1 cellular context compared by ENCODE assay signal in the genomic region with DNA sequence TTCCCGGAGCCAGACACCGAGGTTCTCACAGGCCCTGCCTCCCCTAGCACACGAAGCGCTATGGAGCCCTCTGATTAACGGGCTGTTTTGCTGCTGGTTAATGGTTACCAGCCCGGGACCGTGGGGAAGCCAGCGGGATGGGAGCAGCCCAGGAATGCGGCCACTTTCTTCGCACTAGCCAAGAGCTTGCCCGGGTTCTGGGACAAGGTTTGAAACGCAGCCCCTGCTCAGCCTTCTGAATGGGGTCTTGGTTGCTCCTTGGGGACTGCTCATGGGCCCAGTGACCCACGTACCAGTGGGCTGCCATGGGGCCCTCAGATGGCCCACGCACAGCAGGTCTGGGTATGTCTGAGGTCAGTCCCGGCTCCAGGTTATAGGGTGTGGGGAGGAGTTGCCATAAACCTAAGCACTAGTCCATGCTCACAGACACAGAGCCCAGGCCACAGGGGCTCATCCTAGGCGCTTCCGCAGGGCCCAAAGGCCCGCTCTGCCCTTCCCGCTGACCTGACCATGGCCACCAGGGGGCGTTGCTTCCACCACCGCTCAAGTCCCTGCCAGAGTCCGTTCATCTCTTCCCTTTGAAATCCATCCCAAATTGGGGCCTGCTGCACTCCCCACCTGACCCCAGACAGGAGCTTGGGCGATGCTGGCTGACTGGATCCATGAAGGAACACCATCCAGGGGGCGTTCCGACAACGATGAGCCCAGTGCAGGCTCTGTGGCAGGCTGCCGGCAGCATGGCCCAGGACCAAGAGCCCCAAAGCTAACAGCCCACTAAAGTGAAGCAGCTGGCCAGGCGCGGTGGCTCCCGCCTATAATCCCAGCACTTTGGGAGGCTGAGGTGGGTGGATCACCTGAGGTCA.
A peak's percentile ranks its signal among the peaks of the same experiment; 100 is the strongest.
TF ChIP-seq lines count a peak whose summit lies in the region.

No MANE protein-coding gene starts in this region.

TF ChIP-seq in HepG2, 621 proteins besides CTCF, POLR2A, EP300 and RAD21 (continues in another document):
- TF ChIP-seq KDM6A (CRISPR knock-in tag; IDR thresholded peaks at IDR 0.05; ENCODE audit: low read depth) = no peak
- TF ChIP-seq HOXA3 (CRISPR knock-in tag; IDR thresholded peaks at IDR 0.05) = peak; percentile 45; the same call in 1 of the 2 replicates
- no peak for TF ChIP-seq ZKSCAN1 (IDR thresholded peaks at IDR 0.05; ENCODE audit: low read length)
- TF ChIP-seq CENPT (CRISPR knock-in tag; IDR thresholded peaks at IDR 0.05; ENCODE audit: low read depth) = no peak
- peak; percentile 40; the same call in 1 of the 2 replicates for TF ChIP-seq ZNF891 (CRISPR knock-in tag; IDR thresholded peaks at IDR 0.05)
- 0 out of 2 replicates have a peak, but pooled peaks have one; percentile 22 for TF ChIP-seq RARA (CRISPR knock-in tag; IDR thresholded peaks at IDR 0.05)
- no peak for TF ChIP-seq U2AF1 (optimal IDR thresholded peaks at IDR 0.05; ENCODE audit: low read depth, low read length)
- TF ChIP-seq SP4 (CRISPR knock-in tag; IDR thresholded peaks at IDR 0.05) = 0 out of 2 replicates have a peak, but pooled peaks have one; percentile 13
- 0 out of 2 replicates have a peak, but pooled peaks have one; percentile 26 for TF ChIP-seq DR1 (CRISPR knock-in tag; IDR thresholded peaks at IDR 0.05)
- no peak for TF ChIP-seq RFXANK (CRISPR knock-in tag; IDR thresholded peaks at IDR 0.05)
- no peak for TF ChIP-seq YEATS2 (CRISPR knock-in tag; IDR thresholded peaks at IDR 0.05; ENCODE audit: borderline replicate concordance)
- TF ChIP-seq GATA4 (IDR thresholded peaks at IDR 0.05; ENCODE audit: borderline replicate concordance, low read depth) = no peak
- no peak for TF ChIP-seq ZFP1 (CRISPR knock-in tag; IDR thresholded peaks at IDR 0.05)
- no peak for TF ChIP-seq ZNF124 (CRISPR knock-in tag; IDR thresholded peaks at IDR 0.05)
- TF ChIP-seq ZFP82 (CRISPR knock-in tag; IDR thresholded peaks at IDR 0.05; ENCODE audit: borderline replicate concordance) = no peak
- TF ChIP-seq, protein P1, sequence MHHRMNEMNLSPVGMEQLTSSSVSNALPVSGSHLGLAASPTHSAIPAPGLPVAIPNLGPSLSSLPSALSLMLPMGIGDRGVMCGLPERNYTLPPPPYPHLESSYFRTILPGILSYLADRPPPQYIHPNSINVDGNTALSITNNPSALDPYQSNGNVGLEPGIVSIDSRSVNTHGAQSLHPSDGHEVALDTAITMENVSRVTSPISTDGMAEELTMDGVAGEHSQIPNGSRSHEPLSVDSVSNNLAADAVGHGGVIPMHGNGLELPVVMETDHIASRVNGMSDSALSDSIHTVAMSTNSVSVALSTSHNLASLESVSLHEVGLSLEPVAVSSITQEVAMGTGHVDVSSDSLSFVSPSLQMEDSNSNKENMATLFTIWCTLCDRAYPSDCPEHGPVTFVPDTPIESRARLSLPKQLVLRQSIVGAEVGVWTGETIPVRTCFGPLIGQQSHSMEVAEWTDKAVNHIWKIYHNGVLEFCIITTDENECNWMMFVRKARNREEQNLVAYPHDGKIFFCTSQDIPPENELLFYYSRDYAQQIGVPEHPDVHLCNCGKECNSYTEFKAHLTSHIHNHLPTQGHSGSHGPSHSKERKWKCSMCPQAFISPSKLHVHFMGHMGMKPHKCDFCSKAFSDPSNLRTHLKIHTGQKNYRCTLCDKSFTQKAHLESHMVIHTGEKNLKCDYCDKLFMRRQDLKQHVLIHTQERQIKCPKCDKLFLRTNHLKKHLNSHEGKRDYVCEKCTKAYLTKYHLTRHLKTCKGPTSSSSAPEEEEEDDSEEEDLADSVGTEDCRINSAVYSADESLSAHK (CRISPR knock-in tag; IDR thresholded peaks at IDR 0.05; ENCODE audit: borderline replicate concordance) = no peak
- TF ChIP-seq ZNF839 (CRISPR knock-in tag; IDR thresholded peaks at IDR 0.05; ENCODE audit: borderline replicate concordance) = no peak
- no peak for TF ChIP-seq ZZZ3 (CRISPR knock-in tag; IDR thresholded peaks at IDR 0.05; ENCODE audit: borderline replicate concordance)
- no peak for TF ChIP-seq ZBTB2 (CRISPR knock-in tag; IDR thresholded peaks at IDR 0.05; ENCODE audit: low read depth)
- TF ChIP-seq ZNF788 (CRISPR knock-in tag; IDR thresholded peaks at IDR 0.05; ENCODE audit: borderline replicate concordance) = peak; percentile 76; the same call in 1 of the 2 replicates
- TF ChIP-seq, protein P2, sequence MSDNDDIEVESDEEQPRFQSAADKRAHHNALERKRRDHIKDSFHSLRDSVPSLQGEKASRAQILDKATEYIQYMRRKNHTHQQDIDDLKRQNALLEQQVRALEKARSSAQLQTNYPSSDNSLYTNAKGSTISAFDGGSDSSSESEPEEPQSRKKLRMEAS (IDR thresholded peaks at IDR 0.05) = peak; percentile 53
- TF ChIP-seq ZNF264 (CRISPR knock-in tag; IDR thresholded peaks at IDR 0.05) = no peak
- TF ChIP-seq ZNF672 (CRISPR knock-in tag; IDR thresholded peaks at IDR 0.05) = no peak
- TF ChIP-seq CEBPB (IDR thresholded peaks at IDR 0.05; ENCODE audit: borderline replicate concordance, low read depth, low read length) = no peak
- TF ChIP-seq KLF16 (CRISPR knock-in tag; IDR thresholded peaks at IDR 0.05) = no peak
- no peak for TF ChIP-seq ARHGAP35 (CRISPR knock-in tag; IDR thresholded peaks at IDR 0.05; ENCODE audit: borderline replicate concordance)
- TF ChIP-seq ARID3A (IDR thresholded peaks at IDR 0.05; ENCODE audit: low read depth, low read length) = no peak
- no peak for TF ChIP-seq ZNF225 (CRISPR knock-in tag; IDR thresholded peaks at IDR 0.05)
- TF ChIP-seq ZNF317 (CRISPR knock-in tag; IDR thresholded peaks at IDR 0.05) = no peak
- TF ChIP-seq ARNT (IDR thresholded peaks at IDR 0.05) = no peak
- TF ChIP-seq SKIL (CRISPR knock-in tag; IDR thresholded peaks at IDR 0.05; ENCODE audit: borderline replicate concordance) = no peak
- no peak for TF ChIP-seq ZSCAN30 (CRISPR knock-in tag; IDR thresholded peaks at IDR 0.05)
- no peak for TF ChIP-seq SNRNP70 (IDR thresholded peaks at IDR 0.05; ENCODE audit: low read depth, low read length)
- no peak for TF ChIP-seq ZBTB3 (CRISPR knock-in tag; IDR thresholded peaks at IDR 0.05; ENCODE audit: borderline replicate concordance, low read depth)
- TF ChIP-seq CREBL2 (CRISPR knock-in tag; IDR thresholded peaks at IDR 0.05; ENCODE audit: borderline replicate concordance) = peak; percentile 45; the same call in 1 of the 2 replicates
- TF ChIP-seq DMAP1 (CRISPR knock-in tag; IDR thresholded peaks at IDR 0.05) = peak; percentile 22; the same call in 1 of the 2 replicates
- no peak for TF ChIP-seq MED1 (CRISPR knock-in tag; IDR thresholded peaks at IDR 0.05)
- TF ChIP-seq HOXA9 (CRISPR knock-in tag; IDR thresholded peaks at IDR 0.05; ENCODE audit: borderline replicate concordance) = no peak
- TF ChIP-seq UBTF (CRISPR knock-in tag; IDR thresholded peaks at IDR 0.05) = peak; percentile 82
- TF ChIP-seq HMGXB4 (CRISPR knock-in tag; IDR thresholded peaks at IDR 0.05; ENCODE audit: borderline replicate concordance in 1 of 2, low read depth in 1 of 2) = peak in 1 of 2 experiments; percentile 51
- no peak for TF ChIP-seq ELF3 (CRISPR knock-in tag; IDR thresholded peaks at IDR 0.05)
- TF ChIP-seq NR2C2 (CRISPR knock-in tag; IDR thresholded peaks at IDR 0.05; ENCODE audit: borderline replicate concordance) = no peak
- no peak for TF ChIP-seq SOX6 (IDR thresholded peaks at IDR 0.05)
- peak; percentile 25; the same call in 1 of the 2 replicates for TF ChIP-seq SOX6 (CRISPR knock-in tag; IDR thresholded peaks at IDR 0.05)
- no peak for TF ChIP-seq SMAD3 (CRISPR knock-in tag; IDR thresholded peaks at IDR 0.05)
- TF ChIP-seq DDIT3 (CRISPR knock-in tag; IDR thresholded peaks at IDR 0.05) = no peak
- TF ChIP-seq NCOA1 (CRISPR knock-in tag; IDR thresholded peaks at IDR 0.05) = no peak; the same call in 1 of the 2 replicates
- TF ChIP-seq, protein P3, sequence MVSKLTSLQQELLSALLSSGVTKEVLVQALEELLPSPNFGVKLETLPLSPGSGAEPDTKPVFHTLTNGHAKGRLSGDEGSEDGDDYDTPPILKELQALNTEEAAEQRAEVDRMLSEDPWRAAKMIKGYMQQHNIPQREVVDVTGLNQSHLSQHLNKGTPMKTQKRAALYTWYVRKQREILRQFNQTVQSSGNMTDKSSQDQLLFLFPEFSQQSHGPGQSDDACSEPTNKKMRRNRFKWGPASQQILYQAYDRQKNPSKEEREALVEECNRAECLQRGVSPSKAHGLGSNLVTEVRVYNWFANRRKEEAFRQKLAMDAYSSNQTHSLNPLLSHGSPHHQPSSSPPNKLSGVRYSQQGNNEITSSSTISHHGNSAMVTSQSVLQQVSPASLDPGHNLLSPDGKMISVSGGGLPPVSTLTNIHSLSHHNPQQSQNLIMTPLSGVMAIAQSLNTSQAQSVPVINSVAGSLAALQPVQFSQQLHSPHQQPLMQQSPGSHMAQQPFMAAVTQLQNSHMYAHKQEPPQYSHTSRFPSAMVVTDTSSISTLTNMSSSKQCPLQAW (CRISPR knock-in tag; IDR thresholded peaks at IDR 0.05) = peak; percentile 79; the same call in 1 of the 2 replicates
- no peak for TF ChIP-seq CCDC6 (CRISPR knock-in tag; IDR thresholded peaks at IDR 0.05)
- no peak for TF ChIP-seq MAF1 (CRISPR knock-in tag; IDR thresholded peaks at IDR 0.05; ENCODE audit: borderline replicate concordance)
- TF ChIP-seq, protein P4, sequence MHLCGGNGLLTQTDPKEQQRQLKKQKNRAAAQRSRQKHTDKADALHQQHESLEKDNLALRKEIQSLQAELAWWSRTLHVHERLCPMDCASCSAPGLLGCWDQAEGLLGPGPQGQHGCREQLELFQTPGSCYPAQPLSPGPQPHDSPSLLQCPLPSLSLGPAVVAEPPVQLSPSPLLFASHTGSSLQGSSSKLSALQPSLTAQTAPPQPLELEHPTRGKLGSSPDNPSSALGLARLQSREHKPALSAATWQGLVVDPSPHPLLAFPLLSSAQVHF (CRISPR knock-in tag; IDR thresholded peaks at IDR 0.05) = no peak
